Comparison of ENCODE assay signal across 13 cellular contexts in genomic region chr6:16803294-16804006, GRCh38. TPM values are rescaled to one million over a fixed set of nuclear protein-coding genes. Genes with fewer than 3 reads are reported as not detected.
DNase-seq lines count a peak whose midpoint lies in the region; ATAC-seq, FAIRE-seq and TF ChIP-seq lines count a peak whose summit lies in the region.
"Had no signal": no experiment of that assay in that cellular context is flagged by ENCODE, and none has a peak within 500 bp of the region (broad histone marks: within the 10 kb centered on the region; RNA-seq: fewer than 3 reads in every experiment).

No MANE protein-coding gene starts in this region.

- H3K9me3 ChIP-seq in fibroblast of lung (ENCODE audit: control insufficient read depth, insufficient read depth, low read depth, low read length) (no peaks in the 10 kb centered on the region), HepG2 (ENCODE audit: low read length) (no peaks in the 10 kb centered on the region)
- H3K9me3 ChIP-seq in CD8-positive, alpha-beta memory T cell (ENCODE audit: low read length), result no peaks in the 10 kb centered on the region

- in situ Hi-C loops in HepG2 (cut with HindIII; ENCODE audit: extremely low pct_ligation_motif_present, low pct_unique_long_range_greater_than_20kb), result no loop called here

- no peaks in the 10 kb centered on the region for H3K79me2 ChIP-seq in fibroblast of lung (ENCODE audit: control insufficient read depth, insufficient read depth, low read length)
- H3K79me2 ChIP-seq in HepG2 (ENCODE audit: insufficient read depth, low read length), result no peaks in the 10 kb centered on the region

- no peaks in the 10 kb centered on the region for H4K20me1 ChIP-seq in fibroblast of lung (ENCODE audit: control insufficient read depth, extremely low read depth, insufficient read depth, low read length)
- no peaks in the 10 kb centered on the region for H4K20me1 ChIP-seq in HepG2 (ENCODE audit: insufficient read depth, low read length)

- H3K9ac ChIP-seq in fibroblast of lung (ENCODE audit: insufficient read depth, low read length) (no peak overlapping the region), HepG2 (ENCODE audit: insufficient read depth, low read depth, low read length) (no peak overlapping the region)
- H3K9ac ChIP-seq: GM23248 had no signal

- H3K4me1 Mint-ChIP-seq in CD8-positive, alpha-beta memory T cell, result no peaks in the 10 kb centered on the region
- H3K4me1 Mint-ChIP-seq in activated T-cell treated with anti-CD3 and anti-CD28 coated beads, Interleukin-2, amount 50 U/mL, for 4 hours (ENCODE audit: low read depth), result peaks cover 6% of the 10 kb centered on the region

- 58% methylated on average over 21 of the region's 21 CpGs for WGBS in HepG2 (ENCODE audit: low lambda C conversion rate)

- no peaks in the 10 kb centered on the region for H3K27me3 Mint-ChIP-seq in CD8-positive, alpha-beta memory T cell
- H3K27me3 Mint-ChIP-seq in activated T-cell treated with anti-CD3 and anti-CD28 coated beads, Interleukin-2, amount 50 U/mL, for 4 hours (ENCODE audit: low read depth), result no peaks in the 10 kb centered on the region
- H3K27me3 Mint-ChIP-seq: dendritic cell treated with granulocyte-macrophage colony-stimulating factor and Interleukin-4, amounts not matched to agents 40 ng/mL and 50 ng/mL, for 4 days had no signal

- no peaks in the 10 kb centered on the region for H3K27me3 ChIP-seq in fibroblast of lung (ENCODE audit: control insufficient read depth, insufficient read depth, low read length)
- no peaks in the 10 kb centered on the region for H3K27me3 ChIP-seq in HepG2 (ENCODE audit: control insufficient read depth in 1 of 2, insufficient read depth in 2 of 2, low read length in 2 of 2)
- no peaks in the 10 kb centered on the region for H3K27me3 ChIP-seq in CD8-positive, alpha-beta memory T cell (ENCODE audit: insufficient read depth, low read length, poor library complexity, severe bottlenecking)

- H2AFZ ChIP-seq in fibroblast of lung (ENCODE audit: low read length) (peak overlapping the region; percentile 46), HepG2 (ENCODE audit: low read length) (no peak overlapping the region)
- H2AFZ ChIP-seq: GM23248 had no signal

- peaks cover 7% of the 10 kb centered on the region for H3K4me1 ChIP-seq in fibroblast of lung (ENCODE audit: control insufficient read depth, extremely low read depth, insufficient read depth, low read length)
- H3K4me1 ChIP-seq in HepG2 (ENCODE audit: insufficient read depth, low read length), result peaks cover 91% of the 10 kb centered on the region
- H3K4me1 ChIP-seq in CD8-positive, alpha-beta memory T cell (ENCODE audit: insufficient read depth, low read length), result no peaks in the 10 kb centered on the region

- TF ChIP-seq EP300 in HepG2 (IDR thresholded peaks at IDR 0.05; ENCODE audit: low read depth in 2 of 2, low read length in 2 of 2) (no peak), HepG2 (CRISPR knock-in tag; IDR thresholded peaks at IDR 0.05; ENCODE audit: borderline replicate concordance) (no peak)

- H3K4me3 ChIP-seq in fibroblast of lung (replicated peaks in 1 of 4; ENCODE audit: control extremely low read depth in 1 of 4, insufficient read depth in 1 of 4, low read depth in 3 of 4, low read length in 4 of 4), result no peak overlapping the region
- H3K4me3 ChIP-seq in HepG2 (replicated peaks in 1 of 3; ENCODE audit: insufficient read depth in 1 of 3, low read depth in 2 of 3, low read length in 3 of 3), result no peak overlapping the region
- H3K4me3 ChIP-seq in CD8-positive, alpha-beta memory T cell (ENCODE audit: low read length), result no peak overlapping the region
- H3K4me3 ChIP-seq: GM23248 had no signal

- no peak for TF ChIP-seq RAD21 in HepG2 (CRISPR knock-in tag; IDR thresholded peaks at IDR 0.05)

- H3K27ac ChIP-seq in fibroblast of lung (ENCODE audit: insufficient read depth, low read length) (no peak overlapping the region), HepG2 (ENCODE audit: extremely low read length, insufficient read depth, low read length) (no peak overlapping the region), temporal lobe (ENCODE audit: low read depth, low read length) (peak overlapping the region; percentile 64)
- no peak overlapping the region for H3K27ac ChIP-seq in CD8-positive, alpha-beta memory T cell (ENCODE audit: low read depth, low read length)
- H3K27ac ChIP-seq: GM23248 had no signal

- CTCF ChIA-PET in HepG2 (lab: Yijun Ruan, JAX; ENCODE audit: low intra/inter-chr PET ratio, low total read pairs), result no interaction called here
- CTCF ChIA-PET in CD8-positive, alpha-beta memory T cell (lab: Charles Lee), result no interaction called here

- H3K9me3 Mint-ChIP-seq in CD8-positive, alpha-beta memory T cell, result no peaks in the 10 kb centered on the region
- no peaks in the 10 kb centered on the region for H3K9me3 Mint-ChIP-seq in activated T-cell treated with anti-CD3 and anti-CD28 coated beads, Interleukin-2, amount 50 U/mL, for 4 hours

- intact Hi-C loops in HepG2 (cut with micrococcal nuclease; ENCODE audit: unreplicated experiment), result no loop called here

- peak; percentile 88 for ATAC-seq in HepG2
- no peak for ATAC-seq in activated T-cell treated with anti-CD3 and anti-CD28 coated beads, Interleukin-2, amount 50 U/mL, for 4 hours

- no TSS peak for BruUV-seq in HepG2 (replicated peaks; lab: Mats Ljungman, UMichigan)

- no peak overlapping the region for H3K4me3 Mint-ChIP-seq in CD8-positive, alpha-beta memory T cell
- H3K4me3 Mint-ChIP-seq in activated T-cell treated with anti-CD3 and anti-CD28 coated beads, Interleukin-2, amount 50 U/mL, for 4 hours, result no peak overlapping the region
- H3K4me3 Mint-ChIP-seq: dendritic cell treated with granulocyte-macrophage colony-stimulating factor and Interleukin-4, amounts not matched to agents 40 ng/mL and 50 ng/mL, for 4 days had no signal

- no peaks in the 10 kb centered on the region for H3K36me3 Mint-ChIP-seq in CD8-positive, alpha-beta memory T cell
- no peaks in the 10 kb centered on the region for H3K36me3 Mint-ChIP-seq in activated T-cell treated with anti-CD3 and anti-CD28 coated beads, Interleukin-2, amount 50 U/mL, for 4 hours (ENCODE audit: insufficient read depth)

- TF ChIP-seq CTCF in fibroblast of lung (conservative IDR thresholded peaks at IDR 0.05 in 1 of 2, IDR thresholded peaks at IDR 0.05 in 1 of 2; ENCODE audit: low read depth in 1 of 2, low read length in 2 of 2) (peak in 1 of 2 donors; percentile 7), HepG2 (CRISPR knock-in tag; IDR thresholded peaks at IDR 0.05) (peak; percentile 47)

- no peak for TF ChIP-seq POLR2A in HepG2 (IDR thresholded peaks at IDR 0.05; ENCODE audit: insufficient read depth in 1 of 2, low read depth in 2 of 2, low read length in 2 of 2)

- H3K36me3 ChIP-seq in fibroblast of lung (ENCODE audit: control insufficient read depth, insufficient read depth, low read length), result no peaks in the 10 kb centered on the region
- no peaks in the 10 kb centered on the region for H3K36me3 ChIP-seq in HepG2 (replicated peaks in 1 of 2; ENCODE audit: control insufficient read depth in 1 of 2, insufficient read depth in 2 of 2, low read length in 2 of 2)
- H3K36me3 ChIP-seq in CD8-positive, alpha-beta memory T cell (ENCODE audit: insufficient read depth, low read length), result no peaks in the 10 kb centered on the region

- peak overlapping the region; percentile 23 for H3K4me2 ChIP-seq in fibroblast of lung (ENCODE audit: extremely low read depth, insufficient read depth, low read length)
- H3K4me2 ChIP-seq in HepG2 (ENCODE audit: low read depth, low read length), result peak overlapping the region; percentile 16; the same call in 1 of the 2 replicates

- H3K27ac Mint-ChIP-seq in CD8-positive, alpha-beta memory T cell, result peak overlapping the region in 1 of 8 donors; percentile 17
- H3K27ac Mint-ChIP-seq: dendritic cell treated with granulocyte-macrophage colony-stimulating factor and Interleukin-4, amounts not matched to agents 40 ng/mL and 50 ng/mL, for 4 days had no signal

- POLR2A ChIA-PET in HepG2 (lab: Yijun Ruan, JAX), result no interaction called here
- POLR2A ChIA-PET in CD8-positive, alpha-beta memory T cell (lab: Charles Lee), result no interaction called here

- DNase-seq in fibroblast of lung (ENCODE audit: low read depth in 2 of 2) (peak; percentile 77 to 93), HepG2 (ENCODE audit: low spot score) (peak; percentile 56), NCI-H2029 treated with DMSO at 0.1 percent for 48 hours (lab: John Stamatoyannopoulos, UW) (no peak)
- DNase-seq in CD8-positive, alpha-beta memory T cell, result no peak
- DNase-seq in activated T-cell treated with anti-CD3 and anti-CD28 coated beads, Interleukin-2, amount 50 U/mL, for 4 hours, result no peak
- no peak for DNase-seq in activated effector memory CD4-positive, alpha-beta T cell treated with anti-CD3 and anti-CD28 coated beads, Interleukin-2, amount 50 U/mL, for 16 hours
- DNase-seq: GF-D8; GM23248; stimulated activated CD4-positive, alpha-beta T cell treated with anti-CD3 and anti-CD28 coated beads, Interleukin-4, amount 100 ng/mL, for 1 hour had no signal

- peak; percentile 44 for FAIRE-seq in HepG2 (lab: Jason Lieb, UNC)
- FAIRE-seq: TTC549 had no signal

RNA-seq across cellular contexts. Expression of gene ATXN1, which starts 42.2 kb away (rescaled TPM):
- 50.9 TPM for polyA plus RNA-seq in PFSK-1 (2012; ENCODE audit: insufficient read length, low read depth)
- total RNA-seq in fibroblast of lung, result 26.2 and 40.5 TPM in 2 replicates
- polyA plus RNA-seq in fibroblast of lung, result 10.0 and 15.8 TPM in 2 replicates
- polyA plus RNA-seq in fibroblast of lung (2012), result 9.1 and 15.7 TPM in 2 replicates
- 13.5 and 17.7 TPM in 2 replicates for polyA minus RNA-seq in fibroblast of lung (ENCODE audit: low replicate concordance)
- total RNA-seq in HepG2 (2016; rRNA removed; fragmentation: Illumina TruSeq; extraction: Trizol), result 16.3 and 20.7 TPM in 2 replicates
- total RNA-seq in HepG2 (2016; cell fraction: cytosol; rRNA removed; fragmentation: Illumina TruSeq; extraction: Trizol; ENCODE audit: low read depth), result 21.4 and 22.2 TPM in 2 replicates
- 15.7 and 19.7 TPM in 2 replicates for total RNA-seq in HepG2 (2016; cell fraction: insoluble cytoplasmic fraction; rRNA removed; fragmentation: Illumina TruSeq; extraction: Trizol)
- 19.8 and 25.4 TPM in 2 replicates for total RNA-seq in HepG2 (2016; cell fraction: membrane; rRNA removed; fragmentation: Illumina TruSeq; extraction: Trizol)
- 49.6 and 54.8 TPM in 2 replicates for total RNA-seq in HepG2 (2016; cell fraction: nucleus; rRNA removed; fragmentation: Illumina TruSeq; extraction: Trizol)
- polyA plus RNA-seq in HepG2 (2011; rRNA removed), result 39.5 and 40.2 TPM in 2 replicates
- 18.2 and 19.6 TPM in 2 replicates for polyA plus RNA-seq in HepG2 (2011; cell fraction: cytosol; rRNA removed)
- 69.8 and 87.7 TPM in 2 replicates for polyA plus RNA-seq in HepG2 (2011; cell fraction: nucleus; rRNA removed)
- 20.4 and 28.6 TPM in 2 replicates for polyA plus RNA-seq in HepG2 (2012)
- polyA plus RNA-seq in HepG2 (2016; cell fraction: cytosol; fragmentation: Illumina TruSeq; extraction: Trizol; ENCODE audit: low read depth), result 2.6 and 3.3 TPM in 2 replicates
- polyA plus RNA-seq in HepG2 (2016; cell fraction: insoluble cytoplasmic fraction; fragmentation: Illumina TruSeq; extraction: Trizol; ENCODE audit: low read depth), result 12.1 and 12.2 TPM in 2 replicates
- polyA plus RNA-seq in HepG2 (2016; cell fraction: membrane; fragmentation: Illumina TruSeq; extraction: Trizol; ENCODE audit: low read depth), result 4.0 and 4.1 TPM in 2 replicates
- polyA plus RNA-seq in HepG2 (2016; cell fraction: nucleus; fragmentation: Illumina TruSeq; extraction: Trizol; ENCODE audit: insufficient read depth, low read depth), result 18.8 TPM in 2 replicates
- 13.4 and 120 TPM in 2 replicates for polyA minus RNA-seq in HepG2 (2011; rRNA and poly(A)+ RNA removed; ENCODE audit: low replicate concordance)
- 36.1 and 49.7 TPM in 2 replicates for polyA minus RNA-seq in HepG2 (2011; cell fraction: cytosol; rRNA and poly(A)+ RNA removed)
- polyA minus RNA-seq in HepG2 (2011; cell fraction: nucleus; rRNA and poly(A)+ RNA removed), result 200 and 217 TPM in 2 replicates
- 52.4 TPM for total RNA-seq in temporal lobe
- 100 to 1,000 TPM; 111 to 114 TPM for total RNA-seq in CD8-positive, alpha-beta memory T cell
- polyA plus RNA-seq in CD8-positive, alpha-beta memory T cell, result 20.0 TPM
- 10 to 100 TPM; 39.5 to 63.8 (median 45.1) TPM for total RNA-seq in activated T-cell treated with anti-CD3 and anti-CD28 coated beads, Interleukin-2, amount 50 U/mL, for 4 hours

Comparison
In these comparisons a context has a peak if more than half of its experiments do, and no peak if none do; other contexts are left out.
1. DNase-seq: peak in fibroblast of lung (2 of 2) and HepG2 (single experiment); none in NCI-H2029 treated with DMSO at 0.1 percent for 48 hours (single experiment), CD8-positive, alpha-beta memory T cell (0 of 5), activated T-cell treated with anti-CD3 and anti-CD28 coated beads, Interleukin-2, amount 50 U/mL, for 4 hours (single experiment) and activated effector memory CD4-positive, alpha-beta T cell treated with anti-CD3 and anti-CD28 coated beads, Interleukin-2, amount 50 U/mL, for 16 hours (single experiment).